ENCODE assay signal across 2 cellular contexts in the genomic region with DNA sequence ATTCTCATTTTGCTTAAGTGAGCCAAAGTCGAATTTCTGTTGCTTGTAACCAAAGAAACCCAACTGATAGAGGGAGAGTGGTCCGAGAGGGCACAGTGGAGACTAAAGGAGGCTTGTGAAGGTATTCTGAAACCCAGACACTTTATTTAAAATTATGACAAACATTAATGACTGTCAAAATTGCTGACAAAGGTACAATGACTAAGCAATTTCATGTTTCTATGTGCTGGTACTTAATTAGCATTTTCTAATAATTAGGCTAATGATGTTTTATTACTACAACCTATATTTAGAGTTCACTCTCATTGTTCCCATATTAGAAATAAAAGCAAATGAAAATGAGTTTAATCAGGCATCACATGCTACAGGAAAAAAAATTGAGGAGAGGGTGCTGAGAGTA.
A peak's percentile ranks its signal among the peaks of the same experiment; 100 is the strongest.
TF ChIP-seq lines count a peak whose summit lies in the region.

No MANE protein-coding gene starts in this region.

TF ChIP-seq in GM23338, 12 proteins besides CTCF, POLR2A, EP300 and RAD21 (continues in another document):
- TF ChIP-seq, protein P1, sequence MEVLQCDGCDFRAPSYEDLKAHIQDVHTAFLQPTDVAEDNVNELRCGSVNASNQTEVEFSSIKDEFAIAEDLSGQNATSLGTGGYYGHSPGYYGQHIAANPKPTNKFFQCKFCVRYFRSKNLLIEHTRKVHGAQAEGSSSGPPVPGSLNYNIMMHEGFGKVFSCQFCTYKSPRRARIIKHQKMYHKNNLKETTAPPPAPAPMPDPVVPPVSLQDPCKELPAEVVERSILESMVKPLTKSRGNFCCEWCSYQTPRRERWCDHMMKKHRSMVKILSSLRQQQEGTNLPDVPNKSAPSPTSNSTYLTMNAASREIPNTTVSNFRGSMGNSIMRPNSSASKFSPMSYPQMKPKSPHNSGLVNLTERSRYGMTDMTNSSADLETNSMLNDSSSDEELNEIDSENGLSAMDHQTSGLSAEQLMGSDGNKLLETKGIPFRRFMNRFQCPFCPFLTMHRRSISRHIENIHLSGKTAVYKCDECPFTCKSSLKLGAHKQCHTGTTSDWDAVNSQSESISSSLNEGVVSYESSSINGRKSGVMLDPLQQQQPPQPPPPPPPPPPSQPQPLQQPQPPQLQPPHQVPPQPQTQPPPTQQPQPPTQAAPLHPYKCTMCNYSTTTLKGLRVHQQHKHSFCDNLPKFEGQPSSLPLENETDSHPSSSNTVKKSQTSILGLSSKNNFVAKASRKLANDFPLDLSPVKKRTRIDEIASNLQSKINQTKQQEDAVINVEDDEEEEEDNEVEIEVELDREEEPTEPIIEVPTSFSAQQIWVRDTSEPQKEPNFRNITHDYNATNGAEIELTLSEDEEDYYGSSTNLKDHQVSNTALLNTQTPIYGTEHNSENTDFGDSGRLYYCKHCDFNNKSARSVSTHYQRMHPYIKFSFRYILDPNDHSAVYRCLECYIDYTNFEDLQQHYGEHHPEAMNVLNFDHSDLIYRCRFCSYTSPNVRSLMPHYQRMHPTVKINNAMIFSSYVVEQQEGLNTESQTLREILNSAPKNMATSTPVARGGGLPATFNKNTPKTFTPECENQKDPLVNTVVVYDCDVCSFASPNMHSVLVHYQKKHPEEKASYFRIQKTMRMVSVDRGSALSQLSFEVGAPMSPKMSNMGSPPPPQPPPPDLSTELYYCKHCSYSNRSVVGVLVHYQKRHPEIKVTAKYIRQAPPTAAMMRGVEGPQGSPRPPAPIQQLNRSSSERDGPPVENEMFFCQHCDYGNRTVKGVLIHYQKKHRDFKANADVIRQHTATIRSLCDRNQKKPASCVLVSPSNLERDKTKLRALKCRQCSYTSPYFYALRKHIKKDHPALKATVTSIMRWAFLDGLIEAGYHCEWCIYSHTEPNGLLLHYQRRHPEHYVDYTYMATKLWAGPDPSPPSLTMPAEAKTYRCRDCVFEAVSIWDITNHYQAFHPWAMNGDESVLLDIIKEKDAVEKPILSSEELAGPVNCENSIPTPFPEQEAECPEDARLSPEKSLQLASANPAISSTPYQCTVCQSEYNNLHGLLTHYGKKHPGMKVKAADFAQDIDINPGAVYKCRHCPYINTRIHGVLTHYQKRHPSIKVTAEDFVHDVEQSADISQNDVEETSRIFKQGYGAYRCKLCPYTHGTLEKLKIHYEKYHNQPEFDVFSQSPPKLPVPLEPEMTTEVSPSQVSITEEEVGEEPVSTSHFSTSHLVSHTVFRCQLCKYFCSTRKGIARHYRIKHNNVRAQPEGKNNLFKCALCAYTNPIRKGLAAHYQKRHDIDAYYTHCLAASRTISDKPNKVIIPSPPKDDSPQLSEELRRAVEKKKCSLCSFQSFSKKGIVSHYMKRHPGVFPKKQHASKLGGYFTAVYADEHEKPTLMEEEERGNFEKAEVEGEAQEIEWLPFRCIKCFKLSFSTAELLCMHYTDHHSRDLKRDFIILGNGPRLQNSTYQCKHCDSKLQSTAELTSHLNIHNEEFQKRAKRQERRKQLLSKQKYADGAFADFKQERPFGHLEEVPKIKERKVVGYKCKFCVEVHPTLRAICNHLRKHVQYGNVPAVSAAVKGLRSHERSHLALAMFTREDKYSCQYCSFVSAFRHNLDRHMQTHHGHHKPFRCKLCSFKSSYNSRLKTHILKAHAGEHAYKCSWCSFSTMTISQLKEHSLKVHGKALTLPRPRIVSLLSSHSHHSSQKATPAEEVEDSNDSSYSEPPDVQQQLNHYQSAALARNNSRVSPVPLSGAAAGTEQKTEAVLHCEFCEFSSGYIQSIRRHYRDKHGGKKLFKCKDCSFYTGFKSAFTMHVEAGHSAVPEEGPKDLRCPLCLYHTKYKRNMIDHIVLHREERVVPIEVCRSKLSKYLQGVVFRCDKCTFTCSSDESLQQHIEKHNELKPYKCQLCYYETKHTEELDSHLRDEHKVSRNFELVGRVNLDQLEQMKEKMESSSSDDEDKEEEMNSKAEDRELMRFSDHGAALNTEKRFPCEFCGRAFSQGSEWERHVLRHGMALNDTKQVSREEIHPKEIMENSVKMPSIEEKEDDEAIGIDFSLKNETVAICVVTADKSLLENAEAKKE (CRISPR knock-in tag; IDR thresholded peaks at IDR 0.05), result no peak
- TF ChIP-seq NANOG (IDR thresholded peaks at IDR 0.05; ENCODE audit: borderline replicate concordance) (no peak), ZNF114 (CRISPR knock-in tag; IDR thresholded peaks at IDR 0.05) (no peak), STAT1 (IDR thresholded peaks at IDR 0.05; ENCODE audit: unreplicated experiment) (no peak), ZNF331 (CRISPR knock-in tag; IDR thresholded peaks at IDR 0.05; ENCODE audit: low read depth) (no peak), EZH2phosphoT487 (IDR thresholded peaks at IDR 0.05; ENCODE audit: unreplicated experiment) (no peak), CREB1 (CRISPR knock-in tag; IDR thresholded peaks at IDR 0.05; ENCODE audit: low read depth) (no peak), EZH2 (IDR thresholded peaks at IDR 0.05; ENCODE audit: low read depth, unreplicated experiment) (no peak), POLR2AphosphoS5 (IDR thresholded peaks at IDR 0.05; ENCODE audit: low read depth) (no peak), JUNB (IDR thresholded peaks at IDR 0.05; ENCODE audit: unreplicated experiment) (no peak)
- TF ChIP-seq, protein P2, sequence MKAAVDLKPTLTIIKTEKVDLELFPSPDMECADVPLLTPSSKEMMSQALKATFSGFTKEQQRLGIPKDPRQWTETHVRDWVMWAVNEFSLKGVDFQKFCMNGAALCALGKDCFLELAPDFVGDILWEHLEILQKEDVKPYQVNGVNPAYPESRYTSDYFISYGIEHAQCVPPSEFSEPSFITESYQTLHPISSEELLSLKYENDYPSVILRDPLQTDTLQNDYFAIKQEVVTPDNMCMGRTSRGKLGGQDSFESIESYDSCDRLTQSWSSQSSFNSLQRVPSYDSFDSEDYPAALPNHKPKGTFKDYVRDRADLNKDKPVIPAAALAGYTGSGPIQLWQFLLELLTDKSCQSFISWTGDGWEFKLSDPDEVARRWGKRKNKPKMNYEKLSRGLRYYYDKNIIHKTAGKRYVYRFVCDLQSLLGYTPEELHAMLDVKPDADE (IDR thresholded peaks at IDR 0.05), result no peak

TF ChIP-seq in K562, 482 proteins besides CTCF, POLR2A, EP300 and RAD21 (continued from another document):
- TF ChIP-seq C11orf30 (IDR thresholded peaks at IDR 0.05; ENCODE audit: low read depth), result peak; percentile 83; the same call in 1 of the 2 replicates
- TF ChIP-seq MAFK (IDR thresholded peaks at IDR 0.05; ENCODE audit: low read length), result peak; percentile 73; the same call in 1 of the 2 replicates
- TF ChIP-seq, protein P3, sequence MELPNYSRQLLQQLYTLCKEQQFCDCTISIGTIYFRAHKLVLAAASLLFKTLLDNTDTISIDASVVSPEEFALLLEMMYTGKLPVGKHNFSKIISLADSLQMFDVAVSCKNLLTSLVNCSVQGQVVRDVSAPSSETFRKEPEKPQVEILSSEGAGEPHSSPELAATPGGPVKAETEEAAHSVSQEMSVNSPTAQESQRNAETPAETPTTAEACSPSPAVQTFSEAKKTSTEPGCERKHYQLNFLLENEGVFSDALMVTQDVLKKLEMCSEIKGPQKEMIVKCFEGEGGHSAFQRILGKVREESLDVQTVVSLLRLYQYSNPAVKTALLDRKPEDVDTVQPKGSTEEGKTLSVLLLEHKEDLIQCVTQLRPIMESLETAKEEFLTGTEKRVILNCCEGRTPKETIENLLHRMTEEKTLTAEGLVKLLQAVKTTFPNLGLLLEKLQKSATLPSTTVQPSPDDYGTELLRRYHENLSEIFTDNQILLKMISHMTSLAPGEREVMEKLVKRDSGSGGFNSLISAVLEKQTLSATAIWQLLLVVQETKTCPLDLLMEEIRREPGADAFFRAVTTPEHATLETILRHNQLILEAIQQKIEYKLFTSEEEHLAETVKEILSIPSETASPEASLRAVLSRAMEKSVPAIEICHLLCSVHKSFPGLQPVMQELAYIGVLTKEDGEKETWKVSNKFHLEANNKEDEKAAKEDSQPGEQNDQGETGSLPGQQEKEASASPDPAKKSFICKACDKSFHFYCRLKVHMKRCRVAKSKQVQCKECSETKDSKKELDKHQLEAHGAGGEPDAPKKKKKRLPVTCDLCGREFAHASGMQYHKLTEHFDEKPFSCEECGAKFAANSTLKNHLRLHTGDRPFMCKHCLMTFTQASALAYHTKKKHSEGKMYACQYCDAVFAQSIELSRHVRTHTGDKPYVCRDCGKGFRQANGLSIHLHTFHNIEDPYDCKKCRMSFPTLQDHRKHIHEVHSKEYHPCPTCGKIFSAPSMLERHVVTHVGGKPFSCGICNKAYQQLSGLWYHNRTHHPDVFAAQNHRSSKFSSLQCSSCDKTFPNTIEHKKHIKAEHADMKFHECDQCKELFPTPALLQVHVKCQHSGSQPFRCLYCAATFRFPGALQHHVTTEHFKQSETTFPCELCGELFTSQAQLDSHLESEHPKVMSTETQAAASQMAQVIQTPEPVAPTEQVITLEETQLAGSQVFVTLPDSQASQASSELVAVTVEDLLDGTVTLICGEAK (IDR thresholded peaks at IDR 0.05), result no peak
- TF ChIP-seq, protein P3 (CRISPR knock-in tag; IDR thresholded peaks at IDR 0.05), result no peak
- peak; percentile 30 for TF ChIP-seq DACH1 (IDR thresholded peaks at IDR 0.05; ENCODE audit: partially characterized antibody)
- TF ChIP-seq ZNF316 (IDR thresholded peaks at IDR 0.05), result peak; percentile 96
- TF ChIP-seq NFE2L1 (tag; IDR thresholded peaks at IDR 0.05; ENCODE audit: borderline replicate concordance, low read depth), result peak; percentile 70
- no peak for TF ChIP-seq PRPF4 (IDR thresholded peaks at IDR 0.05; ENCODE audit: insufficient read depth, low read depth, low read length, poor library complexity, severe bottlenecking)
- TF ChIP-seq MAFG (tag; conservative IDR thresholded peaks at IDR 0.05), result peak; percentile 74
- peak; percentile 75 for TF ChIP-seq MAFF (IDR thresholded peaks at IDR 0.05; ENCODE audit: low read length)
